9 cellular contexts compared by ENCODE assay signal in the genomic region with DNA sequence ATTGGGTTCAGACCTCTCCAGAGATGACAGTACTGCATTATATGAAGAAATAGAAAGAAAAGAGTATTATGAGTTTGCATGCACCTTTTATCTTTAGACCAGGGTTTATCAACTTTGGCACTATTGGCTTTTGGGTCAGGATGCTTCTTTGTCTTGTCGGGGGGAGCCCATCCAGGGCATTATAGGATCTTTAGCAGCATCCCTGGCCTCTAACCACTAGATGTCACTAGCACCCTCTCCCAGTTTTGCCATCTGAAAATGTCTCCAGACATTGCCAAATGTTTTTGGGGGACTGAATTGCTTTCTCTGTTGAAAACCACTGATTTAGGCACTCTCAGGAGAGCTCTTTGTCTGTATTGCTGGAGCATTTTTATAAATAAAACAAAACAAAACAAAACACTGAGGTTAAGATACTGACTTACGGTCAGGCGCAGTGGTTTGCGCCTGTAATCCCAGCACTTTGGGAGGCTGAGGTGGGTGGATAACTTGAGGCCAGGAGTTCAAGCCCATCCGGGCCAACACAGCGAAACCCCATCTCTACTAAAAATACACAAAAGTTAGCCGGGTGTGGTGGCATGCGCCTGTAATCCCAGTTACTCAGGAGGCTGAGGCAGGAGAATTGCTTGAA. TPM values are rescaled to one million over a fixed set of nuclear protein-coding genes. Genes with fewer than 3 reads are reported as not detected.
DNase-seq lines count a peak whose midpoint lies in the region; ATAC-seq and FAIRE-seq lines count a peak whose summit lies in the region.
"Had no signal": no experiment of that assay in that cellular context is flagged by ENCODE, and none has a peak within 500 bp of the region (broad histone marks: within the 10 kb centered on the region; RNA-seq: fewer than 3 reads in every experiment).

No MANE protein-coding gene starts in this region.

- no peak overlapping the region for H3K4me3 ChIP-seq in CD8-positive, alpha-beta memory T cell (ENCODE audit: low read length)

- H3K27ac Mint-ChIP-seq in CD8-positive, alpha-beta memory T cell = peak overlapping the region; percentile 29 to 87 (median 72)
- peak overlapping the region; percentile 68 to 84 (median 78) for H3K27ac Mint-ChIP-seq in immature natural killer cell

- DNase-seq in CD8-positive, alpha-beta memory T cell = peak in 2 of 5 donors; percentile 42 to 46
- DNase-seq in GM18507 (ENCODE audit: extremely low spot score, insufficient read length, low read depth) (no peak), NCI-H526 (lab: John Stamatoyannopoulos, UW) (peak; percentile 10 to 67), immature natural killer cell (peak; percentile 49 to 58 (median 54)), superior temporal gyrus (ENCODE audit: extremely low spot score) (peak; percentile 68)

- peaks cover 21% of the 10 kb centered on the region for H3K4me1 ChIP-seq in CD8-positive, alpha-beta memory T cell (ENCODE audit: insufficient read depth, low read length)

- ATAC-seq in HG02938 (IDR thresholded peaks at IDR 0.05; ENCODE audit: unreplicated experiment) = no peak
- ATAC-seq in GM21381 (IDR thresholded peaks at IDR 0.05; ENCODE audit: unreplicated experiment) = no peak

- H3K9me3 Mint-ChIP-seq in CD8-positive, alpha-beta memory T cell = no peaks in the 10 kb centered on the region
- H3K9me3 Mint-ChIP-seq in immature natural killer cell = no peaks in the 10 kb centered on the region

- H3K27me3 ChIP-seq in CD8-positive, alpha-beta memory T cell (ENCODE audit: insufficient read depth, low read length, poor library complexity, severe bottlenecking) = no peaks in the 10 kb centered on the region

- H3K36me3 Mint-ChIP-seq in CD8-positive, alpha-beta memory T cell = peaks cover 0 to 27% (median 8%) of the 10 kb centered on the region in 3 donors
- peaks cover 0 to 10% (median 6%) of the 10 kb centered on the region in 3 donors for H3K36me3 Mint-ChIP-seq in immature natural killer cell

- no peak overlapping the region for H3K4me3 Mint-ChIP-seq in CD8-positive, alpha-beta memory T cell
- no peak overlapping the region for H3K4me3 Mint-ChIP-seq in immature natural killer cell

- peak; percentile 75 for FAIRE-seq in GM18507 (lab: Jason Lieb, UNC)
- FAIRE-seq: TTC549 had no signal

- no peaks in the 10 kb centered on the region for H3K9me3 ChIP-seq in CD8-positive, alpha-beta memory T cell (ENCODE audit: low read length)

- CTCF ChIA-PET in CD8-positive, alpha-beta memory T cell (lab: Charles Lee) = interaction anchor here (0.8 to 1.2 kb wide), 2 partner anchors 9 to 24 kb away, joined by 3 read pairs; a partner anchor contains a TSS

- H3K36me3 ChIP-seq in CD8-positive, alpha-beta memory T cell (ENCODE audit: insufficient read depth, low read length) = no peaks in the 10 kb centered on the region

- POLR2A ChIA-PET in CD8-positive, alpha-beta memory T cell (lab: Charles Lee) = no interaction called here

- H3K4me1 Mint-ChIP-seq in CD8-positive, alpha-beta memory T cell = peaks cover 40 to 63% (median 49%) of the 10 kb centered on the region in 3 donors
- peaks cover 45 to 63% of the 10 kb centered on the region in 2 donors for H3K4me1 Mint-ChIP-seq in immature natural killer cell

- no peaks in the 10 kb centered on the region for H3K27me3 Mint-ChIP-seq in CD8-positive, alpha-beta memory T cell
- H3K27me3 Mint-ChIP-seq in immature natural killer cell (ENCODE audit: low read depth in 3 of 3) = peaks cover 0 to 3% (median 2%) of the 10 kb centered on the region in 3 donors

- H3K27ac ChIP-seq in CD8-positive, alpha-beta memory T cell (ENCODE audit: low read depth, low read length) = no peak overlapping the region
- peak overlapping the region; percentile 52 for H3K27ac ChIP-seq in angular gyrus (ENCODE audit: low read depth, low read length)

RNA-seq across cellular contexts. Expression of a gene that starts 23.6 kb away (rescaled TPM):
- total RNA-seq in CD8-positive, alpha-beta memory T cell = 1 to 10 TPM; 8.8 to 9.0 TPM
- 94.6 TPM for polyA plus RNA-seq in CD8-positive, alpha-beta memory T cell
- polyA plus RNA-seq in immature natural killer cell = 10 to 100 TPM; 66.3 to 79.1 (median 73.4) TPM

RNA-seq across cellular contexts. Expression of a gene that starts 28.6 kb away (rescaled TPM):
- 10 to 100 TPM; 12.0 to 12.4 TPM for total RNA-seq in CD8-positive, alpha-beta memory T cell
- 36.8 TPM for polyA plus RNA-seq in CD8-positive, alpha-beta memory T cell
- 10 to 100 TPM; 13.5 to 34.1 (median 15.7) TPM for polyA plus RNA-seq in immature natural killer cell
